14 cellular contexts compared by ENCODE assay signal in the genomic region with DNA sequence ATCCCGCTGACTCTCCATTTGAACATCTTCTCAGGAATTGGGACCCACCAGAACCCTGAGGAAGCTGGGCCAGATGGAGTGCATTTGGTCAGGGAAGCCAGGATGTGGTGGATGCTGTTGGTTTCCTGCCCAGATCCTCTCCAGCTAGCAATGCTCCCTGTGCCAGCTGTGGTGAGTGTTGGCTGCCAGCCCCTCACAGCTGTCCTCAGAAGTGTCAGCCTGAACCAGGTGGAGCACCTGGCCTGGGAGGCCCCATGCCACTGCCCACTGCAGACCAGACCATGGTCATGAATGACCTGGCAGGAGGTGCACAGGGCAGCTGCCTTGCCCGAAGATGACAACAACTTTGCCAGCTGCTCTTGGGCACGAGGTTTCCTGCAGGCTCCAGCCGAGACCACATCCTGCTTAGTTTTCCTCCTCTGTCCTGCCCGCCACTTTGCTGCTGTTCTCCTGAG. TPM values are rescaled to one million over a fixed set of nuclear protein-coding genes. Genes with fewer than 3 reads are reported as not detected.
DNase-seq lines count a peak whose midpoint lies in the region; ATAC-seq and TF ChIP-seq lines count a peak whose summit lies in the region.
"Had no signal": no experiment of that assay in that cellular context is flagged by ENCODE, and none has a peak within 500 bp of the region (broad histone marks: within the 10 kb centered on the region; RNA-seq: fewer than 3 reads in every experiment).

No MANE protein-coding gene starts in this region.

- ATAC-seq in CD4-positive, alpha-beta T cell (ENCODE audit: poor library complexity), result peak; percentile 67
- no peak for ATAC-seq in GM18498 (IDR thresholded peaks at IDR 0.05; ENCODE audit: unreplicated experiment)

- in situ Hi-C loops in GM13976 (cut with MboI; ENCODE audit: low sequenced_read_pairs, unreplicated experiment), result no loop called here

- H3K27ac Mint-ChIP-seq in CD4-positive, alpha-beta T cell, result peak overlapping the region; percentile 47

- H3K14ac ChIP-seq in trophoblast cell (ENCODE audit: low read length), result no peak overlapping the region

- no peak overlapping the region for H3K9ac ChIP-seq in trophoblast cell (ENCODE audit: low read length)

- DNase-seq in CD4-positive, alpha-beta T cell, result peak in 2 of 10 experiments; percentile 25 to 36
- DNase-seq in HEK293T (ENCODE audit: extremely low spot score) (peak; percentile 5), UCSD-AML1 (lab: John Stamatoyannopoulos, UW; ENCODE audit: unreplicated experiment) (peak; percentile 75), mesenteric fat pad (ENCODE audit: low spot score) (peak; percentile 87), GM13976 (ENCODE audit: low spot score) (no peak), trophoblast cell (no peak), NCI-H1105 treated with DMSO at 0.1 percent for 48 hours (lab: John Stamatoyannopoulos, UW) (no peak)
- DNase-seq: adrenal gland, hypothalamus, NCI-H524 had no signal

- CTCF ChIA-PET in CD4-positive, alpha-beta T cell (lab: Charles Lee), result no interaction called here
- CTCF ChIA-PET in HEK293T (lab: Yijun Ruan, JAX), result no interaction called here

- H3K27me3 ChIP-seq in CD4-positive, alpha-beta T cell (ENCODE audit: control insufficient read depth, insufficient read depth, low read length), result no peaks in the 10 kb centered on the region
- H3K27me3 ChIP-seq in trophoblast cell (ENCODE audit: insufficient read depth, low read length), result no peaks in the 10 kb centered on the region
- H3K27me3 ChIP-seq: adrenal gland, SJSA1 had no signal

- H3K36me3 ChIP-seq in trophoblast cell (ENCODE audit: control insufficient read depth in 1 of 2, insufficient read depth in 2 of 2, low read length in 2 of 2), result no peaks in the 10 kb centered on the region
- H3K36me3 ChIP-seq: adrenal gland, SJSA1 had no signal

- H4K12ac ChIP-seq in trophoblast cell (ENCODE audit: low read depth, low read length), result no peak overlapping the region

- H3K9me3 ChIP-seq in CD4-positive, alpha-beta T cell (ENCODE audit: control insufficient read depth, low read length), result peaks cover 7% of the 10 kb centered on the region
- H3K9me3 ChIP-seq in trophoblast cell (ENCODE audit: insufficient read depth, low read depth, low read length), result peaks cover 1% of the 10 kb centered on the region
- H3K9me3 ChIP-seq: adrenal gland, SJSA1 had no signal

- no peak overlapping the region for H2BK5ac ChIP-seq in trophoblast cell (ENCODE audit: low read depth, low read length, poor library complexity)

- H3K36me3 Mint-ChIP-seq in CD4-positive, alpha-beta T cell (ENCODE audit: low read depth), result no peaks in the 10 kb centered on the region

- no peak overlapping the region for H3K27ac ChIP-seq in CD4-positive, alpha-beta T cell (ENCODE audit: low read depth, low read length)
- H3K27ac ChIP-seq in trophoblast cell (ENCODE audit: low read depth, low read length), result no peak overlapping the region
- H3K27ac ChIP-seq: adrenal gland, SJSA1 had no signal

- H3K4ac ChIP-seq in trophoblast cell (ENCODE audit: low read depth, low read length), result no peak overlapping the region

- H2BK120ac ChIP-seq in trophoblast cell (ENCODE audit: insufficient read depth, low read length, poor library complexity), result no peak overlapping the region

- H3K4me1 ChIP-seq in trophoblast cell (ENCODE audit: control insufficient read depth in 1 of 2, insufficient read depth in 2 of 2, low read length in 2 of 2), result no peaks in the 10 kb centered on the region
- H3K4me1 ChIP-seq: adrenal gland, SJSA1 had no signal

- H3K23ac ChIP-seq in trophoblast cell (ENCODE audit: low read length), result no peak overlapping the region

- H3K4me3 Mint-ChIP-seq in CD4-positive, alpha-beta T cell, result peak overlapping the region; percentile 79

- no peaks in the 10 kb centered on the region for H3K79me1 ChIP-seq in trophoblast cell (ENCODE audit: low read length)

- intact Hi-C loops in CD4-positive, alpha-beta T cell (cut with DNase I, micrococcal nuclease), result no loop called here

- H4K8ac ChIP-seq in trophoblast cell (ENCODE audit: low read depth, low read length), result no peak overlapping the region

- H3K4me2 ChIP-seq in trophoblast cell (ENCODE audit: low read length), result no peak overlapping the region

- H3K18ac ChIP-seq in trophoblast cell (ENCODE audit: low read length), result no peak overlapping the region

- POLR2A ChIA-PET in CD4-positive, alpha-beta T cell (lab: Charles Lee), result interaction anchor here (0.9 to 1.6 kb wide), 6 partner anchors 14 to 103 kb away, joined by 3 to 5 read pairs (median 4); no protein-coding TSS in a partner anchor
- POLR2A ChIA-PET in HEK293T (lab: Yijun Ruan, JAX), result interaction anchor here (0.7 kb wide), 1 partner anchor 9 kb away, joined by 3 read pairs; no protein-coding TSS in a partner anchor

- no peak overlapping the region for H2BK12ac ChIP-seq in trophoblast cell (ENCODE audit: low read length)

- TF ChIP-seq CTCF in CD4-positive, alpha-beta T cell (IDR thresholded peaks at IDR 0.05), result no peak
- no peak for TF ChIP-seq CTCF in GM13976 (IDR thresholded peaks at IDR 0.05; ENCODE audit: borderline replicate concordance, control extremely low read depth, extremely low read depth, insufficient read depth, missing control alignments)

- H4K91ac ChIP-seq in trophoblast cell (ENCODE audit: low read depth, low read length), result no peak overlapping the region

- no peak overlapping the region for H2AFZ ChIP-seq in trophoblast cell (ENCODE audit: insufficient read depth, low read length, poor library complexity)

- H3K4me3 ChIP-seq in trophoblast cell (ENCODE audit: low read depth, low read length), result no peak overlapping the region
- H3K4me3 ChIP-seq: adrenal gland, SJSA1 had no signal

- WGBS in trophoblast cell (ENCODE audit: extremely low coverage, insufficient coverage, insufficient read length), result no CpG with 5 or more reads among the region's 5 CpGs

- H3K9me3 Mint-ChIP-seq in CD4-positive, alpha-beta T cell, result peaks cover 8% of the 10 kb centered on the region

- no peaks in the 10 kb centered on the region for H3K79me2 ChIP-seq in trophoblast cell (ENCODE audit: control insufficient read depth, insufficient read depth, low read length, poor library complexity)

- H3K27me3 Mint-ChIP-seq in CD4-positive, alpha-beta T cell, result peaks cover 5% of the 10 kb centered on the region

- H2AK5ac ChIP-seq in trophoblast cell (ENCODE audit: low read length), result no peak overlapping the region

- peaks cover 56% of the 10 kb centered on the region for H3K4me1 Mint-ChIP-seq in CD4-positive, alpha-beta T cell (ENCODE audit: low read depth)

TF ChIP-seq in HEK293T, 16 proteins besides CTCF, POLR2A, EP300 and RAD21:
- TF ChIP-seq, protein P1, sequence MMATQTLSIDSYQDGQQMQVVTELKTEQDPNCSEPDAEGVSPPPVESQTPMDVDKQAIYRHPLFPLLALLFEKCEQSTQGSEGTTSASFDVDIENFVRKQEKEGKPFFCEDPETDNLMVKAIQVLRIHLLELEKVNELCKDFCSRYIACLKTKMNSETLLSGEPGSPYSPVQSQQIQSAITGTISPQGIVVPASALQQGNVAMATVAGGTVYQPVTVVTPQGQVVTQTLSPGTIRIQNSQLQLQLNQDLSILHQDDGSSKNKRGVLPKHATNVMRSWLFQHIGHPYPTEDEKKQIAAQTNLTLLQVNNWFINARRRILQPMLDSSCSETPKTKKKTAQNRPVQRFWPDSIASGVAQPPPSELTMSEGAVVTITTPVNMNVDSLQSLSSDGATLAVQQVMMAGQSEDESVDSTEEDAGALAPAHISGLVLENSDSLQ (IDR thresholded peaks at IDR 0.05), result no peak
- no peak for TF ChIP-seq FOXK2 (IDR thresholded peaks at IDR 0.05)
- no peak for TF ChIP-seq BHLHE40 (IDR thresholded peaks at IDR 0.05; ENCODE audit: borderline replicate concordance)
- TF ChIP-seq SUZ12 (IDR thresholded peaks at IDR 0.05), result no peak
- no peak for TF ChIP-seq SP1 (IDR thresholded peaks at IDR 0.05)
- no peak for TF ChIP-seq ARNT (IDR thresholded peaks at IDR 0.05)
- no peak for TF ChIP-seq L3MBTL2 (conservative IDR thresholded peaks at IDR 0.05)
- no peak for TF ChIP-seq NFRKB (IDR thresholded peaks at IDR 0.05)
- TF ChIP-seq HDGF (IDR thresholded peaks at IDR 0.05; ENCODE audit: borderline replicate concordance), result no peak
- no peak for TF ChIP-seq FOXA1 (IDR thresholded peaks at IDR 0.05)
- TF ChIP-seq LEF1 (IDR thresholded peaks at IDR 0.05; ENCODE audit: borderline replicate concordance), result no peak

RNA-seq across cellular contexts. Expression of a gene that starts 54.4 kb away (rescaled TPM):
- total RNA-seq in CD4-positive, alpha-beta T cell, result not detected
- not detected for total RNA-seq in mesenteric fat pad
- not detected in 2 replicates for polyA plus RNA-seq in trophoblast cell (2013)
- total RNA-seq: adrenal gland, M059J, posterior vena cava, SJSA1 had no signal
- polyA plus RNA-seq: adrenal gland had no signal

Comparison
In these comparisons a context has a peak if more than half of its experiments do, and no peak if none do; other contexts are left out.
1. DNase-seq: peak in HEK293T (single experiment), UCSD-AML1 (single experiment) and mesenteric fat pad (single experiment); none in GM13976 (single experiment), trophoblast cell (0 of 2) and NCI-H1105 treated with DMSO at 0.1 percent for 48 hours (single experiment).